ENCODE assay signal across 9 cellular contexts in the genomic region with DNA sequence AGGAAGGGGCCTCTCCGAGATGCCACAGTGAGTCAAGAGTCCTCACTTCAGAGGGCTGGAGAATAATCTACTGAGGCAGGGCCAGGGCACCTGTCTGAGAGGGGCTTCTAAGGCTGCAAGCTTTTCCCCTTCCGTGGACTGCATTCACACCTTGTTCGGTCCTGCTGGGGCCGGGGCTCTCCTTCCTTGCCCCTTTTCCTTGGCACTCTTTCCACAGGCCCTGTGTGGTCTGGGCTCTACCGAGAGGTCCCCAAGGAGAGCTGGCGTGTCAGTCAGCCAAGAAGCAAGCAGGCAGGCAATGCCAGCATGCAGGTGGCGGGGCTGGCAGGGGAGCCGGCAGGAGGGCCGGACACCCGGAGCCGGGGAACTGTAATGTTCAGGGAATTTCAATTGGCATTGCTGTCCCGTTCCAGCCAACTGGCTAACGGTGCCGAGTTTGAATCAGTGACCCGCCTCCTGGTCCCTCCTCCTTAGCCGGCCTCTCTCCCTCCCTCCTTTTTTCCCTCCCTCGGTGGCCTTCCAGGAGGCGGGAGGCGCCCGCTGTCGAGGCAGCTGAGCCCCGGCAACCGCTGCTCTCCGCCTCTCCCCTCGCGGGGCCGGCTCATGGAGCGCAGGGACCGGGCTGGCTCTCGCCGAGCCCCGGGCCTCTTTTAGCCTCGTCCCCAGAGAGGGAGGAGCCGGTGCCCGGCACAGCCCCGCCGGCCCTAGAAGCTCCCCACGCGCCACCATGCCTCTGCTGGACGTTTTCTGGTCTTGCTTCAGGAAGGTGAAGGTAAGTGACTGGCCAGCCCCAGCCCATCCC. TPM values are rescaled to one million over a fixed set of nuclear protein-coding genes. Genes with fewer than 3 reads are reported as not detected.
DNase-seq lines count a peak whose midpoint lies in the region; ATAC-seq lines count a peak whose summit lies in the region.
"Had no signal": no experiment of that assay in that cellular context is flagged by ENCODE, and none has a peak within 500 bp of the region (broad histone marks: within the 10 kb centered on the region; RNA-seq: fewer than 3 reads in every experiment).

A gene with protein sequence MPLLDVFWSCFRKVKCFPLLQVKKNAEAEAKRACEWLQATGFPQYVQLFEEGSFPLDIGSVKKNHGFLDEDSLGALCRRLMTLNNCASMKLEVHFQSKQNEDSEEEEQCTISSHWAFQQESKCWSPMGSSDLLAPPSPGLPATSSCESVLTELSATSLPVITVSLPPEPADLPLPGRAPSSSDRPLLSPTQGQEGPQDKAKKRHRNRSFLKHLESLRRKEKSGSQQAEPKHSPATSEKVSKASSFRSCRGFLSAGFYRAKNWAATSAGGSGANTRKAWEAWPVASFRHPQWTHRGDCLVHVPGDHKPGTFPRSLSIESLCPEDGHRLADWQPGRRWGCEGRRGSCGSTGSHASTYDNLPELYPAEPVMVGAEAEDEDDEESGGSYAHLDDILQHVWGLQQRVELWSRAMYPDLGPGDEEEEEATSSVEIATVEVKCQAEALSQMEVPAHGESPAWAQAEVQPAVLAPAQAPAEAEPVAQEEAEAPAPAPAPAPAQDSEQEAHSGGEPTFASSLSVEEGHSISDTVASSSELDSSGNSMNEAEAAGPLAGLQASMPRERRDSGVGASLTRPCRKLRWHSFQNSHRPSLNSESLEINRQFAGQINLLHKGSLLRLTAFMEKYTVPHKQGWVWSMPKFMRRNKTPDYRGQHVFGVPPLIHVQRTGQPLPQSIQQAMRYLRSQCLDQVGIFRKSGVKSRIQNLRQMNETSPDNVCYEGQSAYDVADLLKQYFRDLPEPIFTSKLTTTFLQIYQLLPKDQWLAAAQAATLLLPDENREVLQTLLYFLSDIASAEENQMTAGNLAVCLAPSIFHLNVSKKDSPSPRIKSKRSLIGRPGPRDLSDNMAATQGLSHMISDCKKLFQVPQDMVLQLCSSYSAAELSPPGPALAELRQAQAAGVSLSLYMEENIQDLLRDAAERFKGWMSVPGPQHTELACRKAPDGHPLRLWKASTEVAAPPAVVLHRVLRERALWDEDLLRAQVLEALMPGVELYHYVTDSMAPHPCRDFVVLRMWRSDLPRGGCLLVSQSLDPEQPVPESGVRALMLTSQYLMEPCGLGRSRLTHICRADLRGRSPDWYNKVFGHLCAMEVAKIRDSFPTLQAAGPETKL (plus strand): TSS at position 511 of the 802 bp plus-strand sequence. CDS start 217 bp downstream, at position 728.

- peak; percentile 66 for DNase-seq in Right ventricle myocardium inferior (ENCODE audit: missing footprints)
- no peak for DNase-seq in cardiac septum (ENCODE audit: low spot score)
- DNase-seq in medulla oblongata (ENCODE audit: extremely low spot score) = peak; percentile 25
- no peak for DNase-seq in DMS153 treated with DMSO at 0.1 percent for 48 hours (lab: John Stamatoyannopoulos, UW; ENCODE audit: unreplicated experiment)
- DNase-seq: DMS153 had no signal

- ATAC-seq in Right ventricle myocardium inferior (peak; percentile 79), GM21447 (IDR thresholded peaks at IDR 0.05; ENCODE audit: unreplicated experiment) (no peak), GM21723 (IDR thresholded peaks at IDR 0.05; ENCODE audit: unreplicated experiment) (no peak), HG02678 (IDR thresholded peaks at IDR 0.05; ENCODE audit: unreplicated experiment) (no peak)

- peak within 1 kb of the TSS; percentile 26 for H3K4me3 ChIP-seq in ectodermal cell (ENCODE audit: insufficient read depth, low read depth, low read length)

- H3K9me3 ChIP-seq in ectodermal cell (ENCODE audit: control insufficient read depth, low read length) = no peaks in the 10 kb centered on the region

- H3K36me3 ChIP-seq in ectodermal cell (ENCODE audit: control insufficient read depth, insufficient read depth, low read length) = no peaks in the 10 kb centered on the region

- no peaks in the 10 kb centered on the region for H3K27me3 ChIP-seq in ectodermal cell (ENCODE audit: control insufficient read depth, insufficient read depth, low read length, poor library complexity, severe bottlenecking)

- peaks cover 3% of the 10 kb centered on the region for H3K4me1 ChIP-seq in ectodermal cell (ENCODE audit: control insufficient read depth, insufficient read depth, low read length)

- 13 to 15% methylated on average over 40 of the region's 40 CpGs for WGBS in ectodermal cell, 2 experiments

- H3K27ac ChIP-seq in ectodermal cell (ENCODE audit: insufficient read depth, low read depth, low read length, poor library complexity, severe bottlenecking) = no peak within 1 kb of the TSS

- intact Hi-C loops in Right ventricle myocardium inferior (cut with DNase I) (no loop called here), cardiac septum (cut with DNase I) (no loop called here)

RNA-seq across cellular contexts. Expression of the gene that starts here (rescaled TPM):
- total RNA-seq in Right ventricle myocardium inferior (11.7 TPM), cardiac septum (6.5 TPM)
- 6.1 TPM for polyA plus RNA-seq in ectodermal cell (2013, experiment 1 of 4)
- 5.6 TPM for polyA plus RNA-seq in ectodermal cell (2013, experiment 2 of 4)
- polyA plus RNA-seq in ectodermal cell (2013, experiment 3 of 4) = 5.0 TPM
- polyA plus RNA-seq in ectodermal cell (2013, experiment 4 of 4) = 4.5 TPM

Comparison
In these comparisons a context has a peak if more than half of its experiments do, and no peak if none do; other contexts are left out.
1. DNase-seq: peak in Right ventricle myocardium inferior (single experiment) and medulla oblongata (single experiment); none in cardiac septum (single experiment) and DMS153 treated with DMSO at 0.1 percent for 48 hours (single experiment).